In genomic region chr10:12785338-12785934, GRCh38 we compare ENCODE assay signal across 15 cellular contexts.
"Had no signal": no experiment of that assay in that cellular context is flagged by ENCODE, and none has a peak within 500 bp of the region (broad histone marks: within the 10 kb centered on the region; RNA-seq: fewer than 3 reads in every experiment).

No MANE protein-coding gene starts in this region.

- H3K27ac ChIP-seq: ovary, right atrium auricular region, SJCRH30, transverse colon had no signal

- H3K27me3 ChIP-seq: esophagus squamous epithelium, ovary, right atrium auricular region, SJCRH30, transverse colon had no signal

- H3K36me3 ChIP-seq: esophagus squamous epithelium, ovary, right atrium auricular region, SJCRH30, transverse colon had no signal

- ATAC-seq: activated CD8-positive, alpha-beta T cell treated with anti-CD3 and anti-CD28 coated beads, Interleukin-2, amount 10 ng/mL, durations not matched to agents 7 days and 5 days; left colon had no signal

- DNase-seq: activated CD4-positive, alpha-beta T cell treated with anti-CD3 and anti-CD28 coated beads for 4 hours; activated CD8-positive, alpha-beta memory T cell treated with anti-CD3 and anti-CD28 coated beads, Interleukin-2, amount 50 U/mL, for 48 hours; activated CD8-positive, alpha-beta T cell treated with anti-CD3 and anti-CD28 coated beads, Interleukin-2, amount 10 ng/mL, durations not matched to agents 7 days and 5 days; activated naive CD4-positive, alpha-beta T cell treated with anti-CD3 and anti-CD28 coated beads for 36 hours; dermis blood vessel endothelial cell; esophagus squamous epithelium; foreskin fibroblast; left colon; ovary; SW 1271; transverse colon had no signal

- H3K9me3 ChIP-seq: esophagus squamous epithelium, ovary, right atrium auricular region, SJCRH30, transverse colon had no signal

- H3K4me3 ChIP-seq: esophagus squamous epithelium, ovary, right atrium auricular region, SJCRH30, smooth muscle cell, transverse colon had no signal

- H3K4me1 ChIP-seq: transverse colon had no signal

- H3K9me3 Mint-ChIP-seq: activated naive CD4-positive, alpha-beta T cell treated with anti-CD3 and anti-CD28 coated beads for 36 hours; activated T-helper 1 cell treated with anti-CD3 and anti-CD28 coated beads, Interleukin-12 subunit alpha, Interleukin-12 subunit beta, Interleukin-2, Interleukin-4 antibody, amounts not matched to agents 30 ng/mL and 10 ng/mL and 1 ng/mL, durations not matched to agents 14 hours and 24 hours and 36 hours had no signal

- H3K27ac Mint-ChIP-seq: activated CD8-positive, alpha-beta T cell treated with anti-CD3 and anti-CD28 coated beads, Interleukin-2, amount 10 ng/mL, durations not matched to agents 7 days and 5 days; activated naive CD4-positive, alpha-beta T cell treated with anti-CD3 and anti-CD28 coated beads for 36 hours; activated T-helper 1 cell treated with anti-CD3 and anti-CD28 coated beads, Interleukin-12 subunit alpha, Interleukin-12 subunit beta, Interleukin-2, Interleukin-4 antibody, amounts not matched to agents 30 ng/mL and 10 ng/mL and 1 ng/mL, durations not matched to agents 14 hours and 24 hours and 36 hours had no signal

- H3K4me2 ChIP-seq: smooth muscle cell had no signal

- H3K4me3 Mint-ChIP-seq: activated CD8-positive, alpha-beta T cell treated with anti-CD3 and anti-CD28 coated beads, Interleukin-2, amount 10 ng/mL, durations not matched to agents 7 days and 5 days; activated naive CD4-positive, alpha-beta T cell treated with anti-CD3 and anti-CD28 coated beads for 36 hours; activated T-helper 1 cell treated with anti-CD3 and anti-CD28 coated beads, Interleukin-12 subunit alpha, Interleukin-12 subunit beta, Interleukin-2, Interleukin-4 antibody, amounts not matched to agents 30 ng/mL and 10 ng/mL and 1 ng/mL, durations not matched to agents 14 hours and 24 hours and 36 hours had no signal
